ENCODE assay signal across 20 cellular contexts in genomic region chr10:111107023-111107422, GRCh38. TPM values are rescaled to one million over a fixed set of nuclear protein-coding genes. Genes with fewer than 3 reads are reported as not detected.
"Had no signal": no experiment of that assay in that cellular context is flagged by ENCODE, and none has a peak within 500 bp of the region (broad histone marks: within the 10 kb centered on the region; RNA-seq: fewer than 3 reads in every experiment).

No MANE protein-coding gene starts in this region.

- ATAC-seq: activated CD8-positive, alpha-beta T cell treated with anti-CD3 and anti-CD28 coated beads, Interleukin-2, amount 10 ng/mL, durations not matched to agents 7 days and 5 days; activated naive CD8-positive, alpha-beta T cell treated with anti-CD3 and anti-CD28 coated beads, Interleukin-2, amount 50 U/mL, for 24 hours; lower lobe of right lung; stimulated activated naive B cell treated with anti-CD40 and anti-IgM and Interleukin-4, amounts not matched to agents 10 μg/mL and 1 μg/mL and 100 μg/mL, for 72 hours had no signal

- H3K4me2 ChIP-seq: hepatocyte, smooth muscle cell had no signal

- H3K4me1 Mint-ChIP-seq: activated naive CD8-positive, alpha-beta T cell treated with anti-CD3 and anti-CD28 coated beads, Interleukin-2, amount 50 U/mL, for 24 hours; naive B cell; stimulated activated naive B cell treated with anti-CD40 and anti-IgM and Interleukin-4, amounts not matched to agents 10 μg/mL and 1 μg/mL and 100 μg/mL, for 72 hours had no signal

- FAIRE-seq: astrocyte had no signal

- H3K27ac Mint-ChIP-seq: activated CD8-positive, alpha-beta T cell treated with anti-CD3 and anti-CD28 coated beads, Interleukin-2, amount 10 ng/mL, durations not matched to agents 7 days and 5 days; activated naive CD8-positive, alpha-beta T cell treated with anti-CD3 and anti-CD28 coated beads, Interleukin-2, amount 50 U/mL, for 24 hours; stimulated activated naive B cell treated with anti-CD40 and anti-IgM and Interleukin-4, amounts not matched to agents 10 μg/mL and 1 μg/mL and 100 μg/mL, for 72 hours had no signal

- H3K9me3 ChIP-seq: lower lobe of right lung, neutrophil, right atrium auricular region had no signal

- H3K4me3 Mint-ChIP-seq: activated CD8-positive, alpha-beta T cell treated with anti-CD3 and anti-CD28 coated beads, Interleukin-2, amount 10 ng/mL, durations not matched to agents 7 days and 5 days; activated naive CD8-positive, alpha-beta T cell treated with anti-CD3 and anti-CD28 coated beads, Interleukin-2, amount 50 U/mL, for 24 hours; naive B cell; stimulated activated naive B cell treated with anti-CD40 and anti-IgM and Interleukin-4, amounts not matched to agents 10 μg/mL and 1 μg/mL and 100 μg/mL, for 72 hours had no signal

- H3K36me3 ChIP-seq: cardiac muscle cell, lower lobe of right lung, neutrophil, right atrium auricular region had no signal

- H3K27ac ChIP-seq: cardiac muscle cell, hepatocyte, lower lobe of right lung, neutrophil, right atrium auricular region had no signal

- H3K79me2 ChIP-seq: hepatocyte had no signal

- H3K9me3 Mint-ChIP-seq: activated naive CD8-positive, alpha-beta T cell treated with anti-CD3 and anti-CD28 coated beads, Interleukin-2, amount 50 U/mL, for 24 hours had no signal

- H3K36me3 Mint-ChIP-seq: naive B cell; stimulated activated naive B cell treated with anti-CD40 and anti-IgM and Interleukin-4, amounts not matched to agents 10 μg/mL and 1 μg/mL and 100 μg/mL, for 72 hours had no signal

- DNase-seq: activated CD4-positive, alpha-beta T cell treated with anti-CD3 and anti-CD28 coated beads for 4 hours; activated CD8-positive, alpha-beta memory T cell treated with anti-CD3 and anti-CD28 coated beads, Interleukin-2, amount 50 U/mL, for 48 hours; activated CD8-positive, alpha-beta T cell treated with anti-CD3 and anti-CD28 coated beads, Interleukin-2, amount 10 ng/mL, durations not matched to agents 7 days and 5 days; activated naive CD4-positive, alpha-beta T cell treated with Interleukin-2 at 50 U/mL for 16 hours; activated naive CD8-positive, alpha-beta T cell treated with anti-CD3 and anti-CD28 coated beads, Interleukin-2, amount 50 U/mL, for 24 hours; effector memory CD4-positive, alpha-beta T cell; erythroblast; lower lobe of right lung; midbrain; naive B cell; stimulated activated CD4-positive, alpha-beta T cell treated with anti-CD3 and anti-CD28 coated beads, Interleukin-1b, Interleukin-23, amount 100 ng/mL, for 48 hours; stimulated activated naive B cell treated with anti-CD40 and anti-IgM and Interleukin-4, amounts not matched to agents 10 μg/mL and 1 μg/mL and 100 μg/mL, for 72 hours; T-helper 9 cell; trophoblast cell had no signal

- H3K27me3 ChIP-seq: cardiac muscle cell, hepatocyte, neutrophil, right atrium auricular region had no signal

- H3K4me1 ChIP-seq: lower lobe of right lung, right atrium auricular region had no signal

- H3K4me3 ChIP-seq: cardiac muscle cell, hepatocyte, lower lobe of right lung, right atrium auricular region, smooth muscle cell had no signal

RNA-seq across cellular contexts. Expression of gene ADRA2A, which starts 30.2 kb away (rescaled TPM):
- total RNA-seq: activated CD8-positive, alpha-beta T cell treated with anti-CD3 and anti-CD28 coated beads, Interleukin-2, amount 10 ng/mL, durations not matched to agents 7 days and 5 days had no signal
- polyA plus RNA-seq: cardiac muscle cell had no signal
